In the genomic region with DNA sequence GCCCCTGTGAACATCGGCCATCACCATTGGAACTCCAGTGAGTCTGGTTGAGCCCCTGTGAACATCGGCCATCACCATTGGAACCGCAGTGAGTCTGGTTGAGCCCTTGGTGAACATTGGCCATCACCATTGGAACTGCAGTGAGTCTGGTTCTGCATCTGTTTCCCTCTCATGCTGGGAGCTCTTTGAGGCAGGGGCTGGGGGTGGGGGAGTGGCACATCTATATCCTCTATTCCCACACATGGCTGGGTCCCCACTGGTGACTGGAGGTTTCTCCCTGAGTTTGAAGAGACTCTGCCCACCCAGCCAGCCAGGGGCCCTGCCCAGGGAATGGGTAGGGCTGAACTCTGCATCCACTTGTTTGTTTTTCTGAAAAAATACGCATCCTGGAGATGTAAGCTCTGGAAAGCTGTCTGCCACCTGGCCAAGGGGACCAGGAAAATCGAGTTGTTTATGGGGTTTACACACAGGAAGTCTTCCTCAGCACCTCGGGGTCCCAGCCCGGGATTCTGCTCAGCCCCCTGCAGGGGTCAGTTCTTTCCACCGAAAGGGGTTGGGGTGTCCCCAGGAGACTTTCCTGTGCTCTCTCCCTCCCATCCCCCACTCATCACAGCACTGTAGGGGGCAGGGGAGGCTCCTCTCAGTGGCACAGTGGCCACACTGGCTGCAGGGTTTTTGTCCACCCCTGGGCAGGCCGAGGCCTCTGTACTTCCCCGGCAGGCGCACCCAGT, we compare ENCODE assay signal across 29 cellular contexts.
"Had no signal": no experiment of that assay in that cellular context is flagged by ENCODE, and none has a peak within 500 bp of the region (broad histone marks: within the 10 kb centered on the region; RNA-seq: fewer than 3 reads in every experiment).

No MANE protein-coding gene starts in this region.

- H3K27me3 Mint-ChIP-seq: naive thymus-derived CD8-positive, alpha-beta T cell; stimulated activated naive CD8-positive, alpha-beta T cell treated with anti-CD3 and anti-CD28 coated beads, Interleukin-15, Interleukin-2, amounts not matched to agents 100 ng/mL and 50 ng/mL, for 24 hours; type B pancreatic cell had no signal

- H3K4me3 ChIP-seq: heart right ventricle, hepatocyte, left ventricle myocardium inferior, lung, mucosa of descending colon, pancreas, prostate gland, spleen, suprapubic skin, thoracic aorta, tibial nerve, uterus had no signal

- H3K36me3 Mint-ChIP-seq: naive thymus-derived CD8-positive, alpha-beta T cell; type B pancreatic cell had no signal

- H3K27ac ChIP-seq: heart right ventricle, hepatocyte, left ventricle myocardium inferior, neutrophil, pancreas, prostate gland, spleen, suprapubic skin, thoracic aorta, tibial nerve, uterus had no signal

- ATAC-seq: heart right ventricle; mucosa of descending colon; naive thymus-derived CD8-positive, alpha-beta T cell; pancreas; right cardiac atrium; sciatic nerve; stimulated activated effector memory CD8-positive, alpha-beta T cell treated with anti-CD3 and anti-CD28 coated beads, Interleukin-12 subunit alpha, Interleukin-12 subunit beta, amount 100 ng/mL, for 72 hours had no signal

- H3K9me3 ChIP-seq: heart right ventricle, left ventricle myocardium inferior, mucosa of descending colon, neutrophil, pancreas, prostate gland, spleen, suprapubic skin, thoracic aorta, tibial nerve, uterus had no signal

- H3K4me1 ChIP-seq: prostate gland, uterus had no signal

- H2AFZ ChIP-seq: hepatocyte had no signal

- DNase-seq: heart right ventricle; islet precursor cell; left ventricle myocardium inferior; mesendoderm; midbrain; mucosa of descending colon; naive thymus-derived CD8-positive, alpha-beta T cell; pancreas; posterior cingulate gyrus; retina; right cardiac atrium; small intestine; spleen; stimulated activated CD4-positive, alpha-beta T cell treated with anti-CD3 and anti-CD28 coated beads, Interleukin-4, amount 100 ng/mL, for 24 hours; stimulated activated naive CD4-positive, alpha-beta T cell; uterus had no signal

- H3K9me3 Mint-ChIP-seq: naive thymus-derived CD8-positive, alpha-beta T cell; nephron; neural crest cell; stimulated activated effector memory CD8-positive, alpha-beta T cell treated with anti-CD3 and anti-CD28 coated beads, Interleukin-12 subunit alpha, Interleukin-12 subunit beta, amount 100 ng/mL, for 72 hours; stimulated activated naive CD8-positive, alpha-beta T cell treated with anti-CD3 and anti-CD28 coated beads, Interleukin-15, Interleukin-2, amounts not matched to agents 100 ng/mL and 50 ng/mL, for 24 hours; type B pancreatic cell had no signal

- H3K4me2 ChIP-seq: hepatocyte had no signal

- H3K79me2 ChIP-seq: hepatocyte had no signal

- H3K27me3 ChIP-seq: hepatocyte, neutrophil, pancreas, suprapubic skin, tibial nerve, uterus had no signal

- H3K4me1 Mint-ChIP-seq: neural crest cell had no signal

- H3K4me3 Mint-ChIP-seq: naive thymus-derived CD8-positive, alpha-beta T cell; nephron; neural crest cell; stimulated activated effector memory CD8-positive, alpha-beta T cell treated with anti-CD3 and anti-CD28 coated beads, Interleukin-12 subunit alpha, Interleukin-12 subunit beta, amount 100 ng/mL, for 72 hours; stimulated activated naive CD8-positive, alpha-beta T cell treated with anti-CD3 and anti-CD28 coated beads, Interleukin-15, Interleukin-2, amounts not matched to agents 100 ng/mL and 50 ng/mL, for 24 hours; type B pancreatic cell had no signal

- H3K36me3 ChIP-seq: heart right ventricle, left ventricle myocardium inferior, neutrophil, pancreas, prostate gland, spleen, suprapubic skin, thoracic aorta, tibial nerve, uterus had no signal

- H3K27ac Mint-ChIP-seq: naive thymus-derived CD8-positive, alpha-beta T cell; nephron; stimulated activated effector memory CD8-positive, alpha-beta T cell treated with anti-CD3 and anti-CD28 coated beads, Interleukin-12 subunit alpha, Interleukin-12 subunit beta, amount 100 ng/mL, for 72 hours; stimulated activated naive CD8-positive, alpha-beta T cell treated with anti-CD3 and anti-CD28 coated beads, Interleukin-15, Interleukin-2, amounts not matched to agents 100 ng/mL and 50 ng/mL, for 24 hours; type B pancreatic cell had no signal
